In the genomic region with DNA sequence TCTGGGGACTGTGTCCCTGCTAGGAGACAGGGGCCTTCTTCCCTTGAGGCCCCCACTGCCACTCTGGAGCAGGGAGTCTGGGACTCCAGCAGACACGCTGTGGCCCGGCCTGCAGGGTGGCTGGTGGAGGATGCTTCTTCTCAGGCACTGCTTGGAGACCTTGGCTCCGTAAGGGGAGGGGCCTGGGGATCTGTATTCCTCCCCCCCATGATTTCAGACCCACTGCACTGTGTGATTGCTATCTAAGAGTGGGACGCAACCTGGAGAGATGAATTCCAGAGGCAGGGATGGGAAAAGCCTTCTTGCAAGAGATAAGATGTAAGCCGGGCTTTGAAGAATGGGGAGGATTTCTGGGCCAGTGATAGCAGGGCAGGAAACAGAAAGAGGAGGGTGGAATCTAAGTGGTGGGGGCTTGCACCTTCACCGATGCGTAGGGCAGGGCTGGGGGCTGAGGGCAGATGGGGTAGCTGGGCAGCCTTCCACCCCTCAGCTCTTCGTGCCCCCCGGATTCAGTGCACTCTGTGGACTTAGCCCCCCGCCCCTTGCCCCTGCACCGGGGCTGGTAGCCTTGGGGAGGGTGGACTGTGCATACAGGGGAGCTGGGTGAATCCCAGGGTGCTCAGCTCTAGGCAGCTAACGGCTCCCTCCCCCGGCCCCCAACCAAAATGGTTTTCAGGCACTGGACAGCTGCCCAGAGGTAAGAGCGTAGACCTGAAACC, we compare ENCODE assay signal across 16 cellular contexts. TPM values are rescaled to one million over a fixed set of nuclear protein-coding genes. Genes with fewer than 3 reads are reported as not detected.
DNase-seq lines count a peak whose midpoint lies in the region; ATAC-seq and TF ChIP-seq lines count a peak whose summit lies in the region.
"Had no signal": no experiment of that assay in that cellular context is flagged by ENCODE, and none has a peak within 500 bp of the region (broad histone marks: within the 10 kb centered on the region; RNA-seq: fewer than 3 reads in every experiment).

No MANE protein-coding gene starts in this region.

- H3K36me3 ChIP-seq in H7 (replicated peaks; ENCODE audit: control insufficient read depth, insufficient read depth, low read length) (no peaks in the 10 kb centered on the region), muscle layer of colon (ENCODE audit: insufficient read depth, low read length) (peaks cover 4% of the 10 kb centered on the region)
- H3K36me3 ChIP-seq: esophagus squamous epithelium, heart right ventricle, left lung had no signal

- H3K27ac ChIP-seq in 22Rv1: peak overlapping the region; percentile 99
- peak overlapping the region; percentile 59 for H3K27ac ChIP-seq in muscle layer of colon (ENCODE audit: low read depth, low read length)
- H3K27ac ChIP-seq: esophagus squamous epithelium, heart right ventricle, left lung, PC-9 had no signal

- H3K27me3 ChIP-seq in H7 (ENCODE audit: control insufficient read depth, insufficient read depth, low read length) (peaks cover 2% of the 10 kb centered on the region; the same call in 1 of the 2 replicates), muscle layer of colon (ENCODE audit: control insufficient read depth in 1 of 2, insufficient read depth in 2 of 2, low read length in 2 of 2) (no peaks in the 10 kb centered on the region)
- H3K27me3 ChIP-seq: heart right ventricle, left lung had no signal

- H3K4me3 ChIP-seq in H7 (ENCODE audit: insufficient read depth, low read depth, low read length) (peak overlapping the region; percentile 27; the same call in 1 of the 2 replicates), muscle layer of colon (ENCODE audit: low read depth in 1 of 2, low read length in 2 of 2) (peak overlapping the region in 1 of 2 donors; percentile 23)
- H3K4me3 ChIP-seq: left lung, PC-9 had no signal

- DNase-seq in H7 (no peak), amniotic epithelial cell (ENCODE audit: low read depth) (peak; percentile 84), globus pallidus (ENCODE audit: low spot score) (no peak), ureter (ENCODE audit: low spot score) (no peak)
- DNase-seq: activated gamma-delta T cell treated with Interleukin-2 at 50 U/mL for 16 hours, esophagus squamous epithelium, heart right ventricle, left lung, NCI-H446 treated with DMSO at 0.1 percent for 48 hours, PC-9 had no signal

- ATAC-seq in HG02938 (IDR thresholded peaks at IDR 0.05; ENCODE audit: unreplicated experiment) (no peak), HG03378 (IDR thresholded peaks at IDR 0.05; ENCODE audit: unreplicated experiment) (no peak)
- ATAC-seq: heart right ventricle; left lung; naive thymus-derived CD8-positive, alpha-beta T cell; right cardiac atrium had no signal

- peaks cover 61% of the 10 kb centered on the region for H3K4me1 ChIP-seq in muscle layer of colon (ENCODE audit: insufficient read depth, low read length)

- peak overlapping the region; percentile 39 for H3K9ac ChIP-seq in muscle layer of colon (ENCODE audit: low read length)

- no peaks in the 10 kb centered on the region for H3K9me3 ChIP-seq in muscle layer of colon (ENCODE audit: low read length)
- H3K9me3 ChIP-seq: esophagus squamous epithelium, heart right ventricle, left lung had no signal

- TF ChIP-seq CTCF in 22Rv1 (IDR thresholded peaks at IDR 0.05): no peak

RNA-seq across cellular contexts. Expression of gene GSE1, which starts 5.2 kb away (rescaled TPM):
- total RNA-seq in H7 (2014; rRNA removed; shearing (Covaris generic)): 52.5 and 73.6 TPM in 2 replicates
- total RNA-seq in ureter: 49.8 TPM
